In the genomic region with DNA sequence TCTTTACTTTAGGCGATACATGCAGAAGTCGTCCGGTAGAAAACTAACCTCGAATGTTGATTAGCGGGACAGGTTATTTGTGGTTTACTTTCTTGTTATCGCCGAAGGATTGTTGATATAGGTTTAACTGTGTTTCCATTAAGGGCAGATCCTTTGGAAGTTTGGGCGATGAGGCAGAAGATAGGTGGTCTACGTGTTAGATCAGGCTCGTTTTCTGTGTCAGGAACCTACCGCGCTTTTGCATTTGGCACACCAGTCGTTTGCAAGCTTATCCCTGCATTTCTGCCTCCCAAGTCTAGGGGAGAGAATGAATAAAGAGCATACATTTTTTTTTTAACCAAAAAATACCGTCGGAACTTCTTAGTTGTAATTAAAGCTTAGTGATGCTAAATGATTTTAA, we compare ENCODE assay signal across 12 cellular contexts. TPM values are rescaled to one million over a fixed set of nuclear protein-coding genes. Genes with fewer than 3 reads are reported as not detected.
DNase-seq lines count a peak whose midpoint lies in the region; ATAC-seq, FAIRE-seq and TF ChIP-seq lines count a peak whose summit lies in the region.
"Had no signal": no experiment of that assay in that cellular context is flagged by ENCODE, and none has a peak within 500 bp of the region (broad histone marks: within the 10 kb centered on the region; RNA-seq: fewer than 3 reads in every experiment).

No MANE protein-coding gene starts in this region.

- H3K9me3 ChIP-seq in MG63 (peaks cover 10% of the 10 kb centered on the region), H1 (ENCODE audit: insufficient read depth in 2 of 2, low read depth in 1 of 2, low read length in 1 of 2) (no peaks in the 10 kb centered on the region), trophoblast cell (ENCODE audit: insufficient read depth, low read depth, low read length) (no peaks in the 10 kb centered on the region)
- H3K9me3 ChIP-seq: BLaER1 treated with 17β-estradiol and CSF1 and Interleukin-3, amounts not matched to agents 10 nM and 100 nM had no signal

- no peak; a peak in 1 of 3 replicates for TF ChIP-seq POLR2A in H1 (IDR thresholded peaks at IDR 0.05; ENCODE audit: control extremely low read depth in 1 of 2, low read depth in 2 of 2, low read length in 2 of 2)

- H3K27me3 ChIP-seq in MG63 (no peaks in the 10 kb centered on the region), H1 (replicated peaks in 1 of 4; ENCODE audit: control insufficient read depth in 3 of 4, extremely low read depth in 1 of 4, insufficient read depth in 3 of 4, low read length in 3 of 4) (no peaks in the 10 kb centered on the region), trophoblast cell (ENCODE audit: insufficient read depth, low read length) (no peaks in the 10 kb centered on the region)
- H3K27me3 ChIP-seq: BLaER1 treated with 17β-estradiol and CSF1 and Interleukin-3, amounts not matched to agents 10 nM and 100 nM had no signal

- H3K4me2 ChIP-seq in H1 (ENCODE audit: insufficient read depth in 1 of 2, low read depth in 2 of 2, low read length in 2 of 2) (peak overlapping the region; percentile 62 to 94), trophoblast cell (ENCODE audit: low read length) (peak overlapping the region; percentile 57)
- H3K4me2 ChIP-seq: BLaER1 treated with 17β-estradiol and CSF1 and Interleukin-3, amounts not matched to agents 10 nM and 100 nM had no signal

- H2AK5ac ChIP-seq in H1 (ENCODE audit: low read depth, low read length) = no peak overlapping the region
- H2AK5ac ChIP-seq in trophoblast cell (ENCODE audit: low read length) = no peak overlapping the region

- peak overlapping the region; percentile 60 for H4K5ac ChIP-seq in H1 (ENCODE audit: insufficient read length, low read depth, low read length)

- H3K14ac ChIP-seq in H1 (ENCODE audit: insufficient read length) (no peak overlapping the region), trophoblast cell (ENCODE audit: low read length) (no peak overlapping the region)

- POLR2A ChIA-PET in H1 (lab: Charles Lee; ENCODE audit: partially characterized antibody) = interaction anchor here (1.1 kb wide), 1 partner anchor 13 kb away, joined by 3 read pairs; no protein-coding TSS in a partner anchor

- no peak overlapping the region for H3K18ac ChIP-seq in H1 (ENCODE audit: extremely low read depth, low read length)
- H3K18ac ChIP-seq in trophoblast cell (ENCODE audit: low read length) = no peak overlapping the region

- no peak overlapping the region for H3K4ac ChIP-seq in H1 (replicated peaks; ENCODE audit: insufficient read length, low read depth, low read length)
- no peak overlapping the region for H3K4ac ChIP-seq in trophoblast cell (ENCODE audit: low read depth, low read length)

- no peak for FAIRE-seq in H1 (lab: Jason Lieb, UNC)

- H4K91ac ChIP-seq in H1 (replicated peaks; ENCODE audit: insufficient read length, low read length) (peak overlapping the region; percentile 81), trophoblast cell (ENCODE audit: low read depth, low read length) (no peak overlapping the region)

- CTCF ChIA-PET in H1 (lab: Charles Lee; ENCODE audit: partially characterized antibody) = no interaction called here

- peaks cover 3 to 5% of the 10 kb centered on the region in 2 experiments for H4K20me1 ChIP-seq in H1 (replicated peaks in 1 of 2; ENCODE audit: control insufficient read depth in 1 of 2, insufficient read depth in 2 of 2, low read length in 2 of 2)
- H4K20me1 ChIP-seq: BLaER1 treated with 17β-estradiol and CSF1 and Interleukin-3, amounts not matched to agents 10 nM and 100 nM had no signal

- no peaks in the 10 kb centered on the region; a peak in 1 of 7 replicates for H3K4me1 ChIP-seq in H1 (replicated peaks in 1 of 4; ENCODE audit: control insufficient read depth in 3 of 4, insufficient read depth in 4 of 4, low read length in 3 of 4)
- H3K4me1 ChIP-seq in trophoblast cell (ENCODE audit: control insufficient read depth in 1 of 2, insufficient read depth in 2 of 2, low read length in 2 of 2) = no peaks in the 10 kb centered on the region
- H3K4me1 ChIP-seq: BLaER1 treated with 17β-estradiol and CSF1 and Interleukin-3, amounts not matched to agents 10 nM and 100 nM had no signal

- H2BK5ac ChIP-seq in H1 (ENCODE audit: low read depth, low read length) (no peak overlapping the region; the same call in 1 of the 2 replicates), trophoblast cell (ENCODE audit: low read depth, low read length, poor library complexity) (no peak overlapping the region)

- peak overlapping the region; percentile 98 for H3K4me3 ChIP-seq in MG63
- H3K4me3 ChIP-seq in H1 (ENCODE audit: extremely low read depth in 1 of 4, insufficient read depth in 2 of 4, low read depth in 3 of 4, low read length in 4 of 4) = peak overlapping the region; percentile 89 to 100 (median 91)
- H3K4me3 ChIP-seq in trophoblast cell (ENCODE audit: low read depth, low read length) = peak overlapping the region; percentile 87
- H3K4me3 ChIP-seq: BLaER1 treated with 17β-estradiol and CSF1 and Interleukin-3, amounts not matched to agents 10 nM and 100 nM; coronary artery had no signal

- no peak for TF ChIP-seq EP300 in H1 (IDR thresholded peaks at IDR 0.05; ENCODE audit: borderline replicate concordance in 1 of 2, low read depth in 2 of 2, low read length in 2 of 2)

- WGBS in H1 (ENCODE audit: extremely low coverage in 1 of 2, insufficient coverage in 1 of 2, insufficient read length in 1 of 2, insufficient replicate concordance in 2 of 2, low coverage in 1 of 2, low lambda C conversion rate in 2 of 2, missing lambda C conversion rate in 1 of 2), 2 experiments = 2% methylated on average over 15 of the region's 15 CpGs; no CpG with 5 or more reads in 1 of the 2 experiments
- no CpG with 5 or more reads among the region's 15 CpGs for WGBS in trophoblast cell (ENCODE audit: extremely low coverage, insufficient coverage, insufficient read length)

- H3K27ac ChIP-seq in H1 (ENCODE audit: low read depth, low read length) = peak overlapping the region; percentile 57
- H3K27ac ChIP-seq in trophoblast cell (ENCODE audit: low read depth, low read length) = no peak overlapping the region
- H3K27ac ChIP-seq: BLaER1 treated with 17β-estradiol and CSF1 and Interleukin-3, amounts not matched to agents 10 nM and 100 nM; coronary artery had no signal

- no peak overlapping the region for H4K12ac ChIP-seq in trophoblast cell (ENCODE audit: low read depth, low read length)

- peak overlapping the region; percentile 77 to 95 (median 94) for H3K9ac ChIP-seq in H1 (replicated peaks in 1 of 4; ENCODE audit: extremely low read depth in 1 of 4, low read depth in 3 of 4, low read length in 3 of 4)
- no peak overlapping the region for H3K9ac ChIP-seq in trophoblast cell (ENCODE audit: low read length)
- H3K9ac ChIP-seq: BLaER1 treated with 17β-estradiol and CSF1 and Interleukin-3, amounts not matched to agents 10 nM and 100 nM had no signal

- no peaks in the 10 kb centered on the region; the same call in 1 of the 2 replicates for H3K23me2 ChIP-seq in H1 (ENCODE audit: low read depth, low read length)

- ATAC-seq in HG02870 (IDR thresholded peaks at IDR 0.05; ENCODE audit: unreplicated experiment) = no peak

- H2BK20ac ChIP-seq in H1 (ENCODE audit: low read length) = no peak overlapping the region

- H4K8ac ChIP-seq in H1 (ENCODE audit: extremely low read depth, insufficient read depth, low read length) (no peak overlapping the region), trophoblast cell (ENCODE audit: low read depth, low read length) (no peak overlapping the region)

- H2BK120ac ChIP-seq in H1 (replicated peaks; ENCODE audit: low read depth, low read length) (no peak overlapping the region), trophoblast cell (ENCODE audit: insufficient read depth, low read length, poor library complexity) (no peak overlapping the region)

- no peak overlapping the region for H3K23ac ChIP-seq in H1 (ENCODE audit: insufficient read length)
- H3K23ac ChIP-seq in trophoblast cell (ENCODE audit: low read length) = no peak overlapping the region

- H2BK15ac ChIP-seq in H1 (ENCODE audit: low read length) = no peak overlapping the region

- H3K56ac ChIP-seq in H1 (replicated peaks; ENCODE audit: insufficient read length, low read depth, low read length) = peak overlapping the region; percentile 6

- H3K79me1 ChIP-seq in H1 (ENCODE audit: low read depth, low read length) (no peaks in the 10 kb centered on the region), trophoblast cell (ENCODE audit: low read length) (peaks cover 5% of the 10 kb centered on the region)

- peak; percentile 0 for DNase-seq in SKM-1 treated with dmso at 0.1 percent for 144 hours (lab: John Stamatoyannopoulos, UW; ENCODE audit: unreplicated experiment)
- no peak for DNase-seq in SKM-1 (lab: John Stamatoyannopoulos, UW; ENCODE audit: unreplicated experiment)
- DNase-seq in MG63 = peak; percentile 26
- no peak for DNase-seq in H1 (ENCODE audit: low read depth in 1 of 2, low spot score in 2 of 2)
- DNase-seq in trophoblast cell = no peak
- DNase-seq in SW 1271 (lab: John Stamatoyannopoulos, UW) = no peak
- no peak for DNase-seq in NCI-H2081 treated with DMSO at 0.1 percent for 48 hours (lab: John Stamatoyannopoulos, UW)
- DNase-seq: mammary epithelial cell, NCI-H1694 had no signal

- TF ChIP-seq CTCF in H1 (IDR thresholded peaks at IDR 0.05; ENCODE audit: control extremely low read depth in 1 of 3, insufficient read depth in 1 of 3, low read depth in 1 of 3, low read length in 3 of 3) = no peak

- H2BK12ac ChIP-seq in H1 (ENCODE audit: low read depth, low read length) = no peak overlapping the region
- H2BK12ac ChIP-seq in trophoblast cell (ENCODE audit: low read length) = no peak overlapping the region

- H3K79me2 ChIP-seq in H1 (ENCODE audit: control insufficient read depth in 1 of 2, insufficient read depth in 2 of 2, low read length in 2 of 2) (peaks cover 32 to 63% of the 10 kb centered on the region in 2 experiments), trophoblast cell (ENCODE audit: control insufficient read depth, insufficient read depth, low read length, poor library complexity) (peaks cover 2% of the 10 kb centered on the region)

- peaks cover 22% of the 10 kb centered on the region for H3K36me3 ChIP-seq in MG63
- peaks cover 0 to 11% (median 0%) of the 10 kb centered on the region in 4 experiments; a peak in 2 of 8 replicates for H3K36me3 ChIP-seq in H1 (ENCODE audit: control insufficient read depth in 2 of 4, insufficient read depth in 4 of 4, low read length in 3 of 4)
- no peaks in the 10 kb centered on the region for H3K36me3 ChIP-seq in trophoblast cell (ENCODE audit: control insufficient read depth in 1 of 2, insufficient read depth in 2 of 2, low read length in 2 of 2)
- H3K36me3 ChIP-seq: BLaER1 treated with 17β-estradiol and CSF1 and Interleukin-3, amounts not matched to agents 10 nM and 100 nM had no signal

- 0 out of 2 replicates have a peak overlapping the region, but pooled peaks have one; percentile 8 for H2AFZ ChIP-seq in H1 (ENCODE audit: low read length)
- no peak overlapping the region for H2AFZ ChIP-seq in trophoblast cell (ENCODE audit: insufficient read depth, low read length, poor library complexity)

- no peak for TF ChIP-seq RAD21 in H1 (IDR thresholded peaks at IDR 0.05 in 1 of 2, conservative IDR thresholded peaks at IDR 0.05 in 1 of 2; ENCODE audit: low read depth in 2 of 2, low read length in 2 of 2)

RNA-seq across cellular contexts. Expression of gene DDX3Y, which starts 1.2 kb away (rescaled TPM):
- total RNA-seq in MG63 (2014; rRNA removed; shearing (Covaris generic); ENCODE audit: low replicate concordance) = 34.9 and 71.7 TPM in 2 replicates
- total RNA-seq in H1 (2021; fragmentation: NEBNext Ultra II Directional; extraction: Animal tissue kit (Norgen Biotek cat#: 25700)) = 111 and 118 TPM in 2 replicates
- polyA plus RNA-seq in H1 (2011; rRNA removed) = 16.5 and 24.5 TPM in 2 replicates
- 37.4 TPM for polyA plus RNA-seq in H1 (2011; cell fraction: cytosol; rRNA removed)
- 27.1 TPM for polyA plus RNA-seq in H1 (2011; cell fraction: nucleus; rRNA removed)
- 52.0 to 97.6 TPM (median 72.7 TPM) in 4 replicates for polyA plus RNA-seq in H1 (2012, experiment 1 of 2)
- 4.2 TPM for polyA plus RNA-seq in H1 (2012, experiment 2 of 2)
- polyA plus RNA-seq in H1 (2013, experiment 1 of 2) = 70.2 TPM
- 61.0 TPM for polyA plus RNA-seq in H1 (2013, experiment 2 of 2)
- polyA minus RNA-seq in H1 (2011; rRNA and poly(A)+ RNA removed) = 47.3 and 71.6 TPM in 2 replicates
- polyA minus RNA-seq in H1 (2011; cell fraction: cytosol; rRNA and poly(A)+ RNA removed) = 21.7 TPM
- 100 TPM for polyA minus RNA-seq in H1 (2011; cell fraction: nucleus; rRNA and poly(A)+ RNA removed)
- polyA plus RNA-seq in trophoblast cell (2013) = 55.5 and 56.7 TPM in 2 replicates
- total RNA-seq: mammary epithelial cell had no signal
- polyA plus RNA-seq: mammary epithelial cell had no signal

Comparison
In these comparisons a context has a peak if more than half of its experiments do, and no peak if none do; other contexts are left out.
1. DNase-seq: peak in SKM-1 treated with dmso at 0.1 percent for 144 hours (single experiment) and MG63 (single experiment); none in SKM-1 (single experiment), H1 (0 of 2), trophoblast cell (0 of 2), SW 1271 (0 of 2) and NCI-H2081 treated with DMSO at 0.1 percent for 48 hours (single experiment).
2. Peak in every context shown above with its lines, with median percentiles within 50 percentile points of each other: H3K4me3 ChIP-seq.